Comparison of ENCODE assay signal across 1 cellular context in the genomic region with DNA sequence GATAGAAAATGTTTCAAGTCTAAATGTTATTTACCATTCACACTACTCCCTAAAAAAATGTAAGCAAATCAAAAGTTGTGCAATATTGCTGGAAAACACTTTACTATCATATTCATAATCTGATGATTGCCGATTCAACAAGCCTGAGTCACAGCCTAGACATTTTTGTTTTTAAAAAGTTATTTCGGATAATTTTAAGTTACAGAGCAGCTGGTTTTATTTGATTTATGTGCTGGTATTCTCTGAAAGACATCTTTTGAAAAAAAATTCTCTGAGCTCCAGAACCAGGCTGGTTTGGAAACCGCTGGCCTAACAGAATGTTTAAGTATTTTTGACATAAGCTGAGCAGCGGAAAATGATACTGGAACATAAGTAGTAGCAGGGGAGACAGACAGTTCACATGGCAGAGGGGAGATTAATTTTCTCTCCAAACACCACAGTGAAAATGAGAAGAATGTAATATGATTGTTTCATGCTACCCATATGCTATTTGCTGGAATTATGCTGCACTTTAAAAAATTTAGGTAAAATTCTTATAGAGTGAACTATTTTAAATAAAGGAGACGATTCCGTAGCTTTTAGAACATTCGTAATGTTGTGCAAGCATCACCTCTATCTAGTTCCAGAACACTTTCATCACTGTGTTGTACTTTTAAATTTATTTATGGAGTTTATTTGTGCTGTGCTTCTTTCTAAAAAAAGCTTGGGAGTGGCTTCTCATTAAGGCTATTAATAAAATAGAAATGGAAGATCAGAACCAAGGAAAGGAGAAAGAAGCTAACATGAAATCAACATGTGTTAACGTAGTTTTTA.
A peak's percentile ranks its signal among the peaks of the same experiment; 100 is the strongest.
TF ChIP-seq lines count a peak whose summit lies in the region.

No MANE protein-coding gene starts in this region.

TF ChIP-seq in HepG2, 621 proteins besides CTCF, POLR2A, EP300 and RAD21:
- TF ChIP-seq PRPF4 (IDR thresholded peaks at IDR 0.05; ENCODE audit: low read depth, low read length, poor library complexity, severe bottlenecking) = no peak
- TF ChIP-seq CEBPG (CRISPR knock-in tag; IDR thresholded peaks at IDR 0.05) = peak; percentile 30; the same call in 1 of the 2 replicates
- TF ChIP-seq CEBPB (IDR thresholded peaks at IDR 0.05; ENCODE audit: borderline replicate concordance, low read depth, low read length) = peak; percentile 60; the same call in 1 of the 2 replicates
- no peak for TF ChIP-seq TFE3 (CRISPR knock-in tag; IDR thresholded peaks at IDR 0.05)
- no peak for TF ChIP-seq ZNF296 (CRISPR knock-in tag; conservative IDR thresholded peaks at IDR 0.05)
- TF ChIP-seq ZNF775 (CRISPR knock-in tag; IDR thresholded peaks at IDR 0.05; ENCODE audit: borderline replicate concordance) = no peak
